Comparison of ENCODE assay signal across 8 cellular contexts in genomic region chr7:143884978-143885559, GRCh38. TPM values are rescaled to one million over a fixed set of nuclear protein-coding genes. Genes with fewer than 3 reads are reported as not detected.
DNase-seq lines count a peak whose midpoint lies in the region; ATAC-seq and TF ChIP-seq lines count a peak whose summit lies in the region.

No MANE protein-coding gene starts in this region.

- 4% methylated on average over 38 of the region's 38 CpGs for WGBS in prostate gland

- H3K27me3 ChIP-seq in adipocyte (replicated peaks; ENCODE audit: control insufficient read depth, insufficient read depth, low read length) (no peaks in the 10 kb centered on the region), left ventricle myocardium inferior (ENCODE audit: low read depth) (no peaks in the 10 kb centered on the region), prostate gland (replicated peaks; ENCODE audit: insufficient read depth) (no peaks in the 10 kb centered on the region)

- TF ChIP-seq POLR2A in prostate gland (IDR thresholded peaks at IDR 0.05), result no peak

- intact Hi-C loops in left ventricle myocardium inferior (cut with micrococcal nuclease) (no loop called here), prostate gland (cut with DNase I) (no loop called here)

- H3K9me3 ChIP-seq in adipocyte (ENCODE audit: control insufficient read depth, low read length) (peaks cover 8% of the 10 kb centered on the region), left ventricle myocardium inferior (replicated peaks) (peaks cover 14% of the 10 kb centered on the region), prostate gland (no peaks in the 10 kb centered on the region)

- ATAC-seq in GM21423 (IDR thresholded peaks at IDR 0.05; ENCODE audit: unreplicated experiment), result peak; percentile 85
- peak; percentile 77 for ATAC-seq in HG03565 (IDR thresholded peaks at IDR 0.05; ENCODE audit: unreplicated experiment)

- H3K36me3 ChIP-seq in adipocyte (ENCODE audit: control insufficient read depth, insufficient read depth, low read length, severe bottlenecking), result peaks cover 11% of the 10 kb centered on the region
- peaks cover 12% of the 10 kb centered on the region for H3K36me3 ChIP-seq in left ventricle myocardium inferior
- H3K36me3 ChIP-seq in prostate gland, result no peaks in the 10 kb centered on the region

- H3K27ac ChIP-seq in left ventricle myocardium inferior (replicated peaks) (no peak overlapping the region), prostate gland (no peak overlapping the region)

- TF ChIP-seq CTCF in left ventricle myocardium inferior (IDR thresholded peaks at IDR 0.05; ENCODE audit: borderline replicate concordance), result no peak
- TF ChIP-seq CTCF in prostate gland (IDR thresholded peaks at IDR 0.05), result no peak

- H3K9ac ChIP-seq in adipocyte (ENCODE audit: low read length), result peak overlapping the region; percentile 81

- DNase-seq in GM03348 (ENCODE audit: low spot score) (peak; percentile 91), adipocyte (ENCODE audit: low read depth) (peak; percentile 60), left ventricle myocardium inferior (peak; percentile 34), prostate gland (ENCODE audit: low spot score) (no peak), SHP77 treated with DMSO at 0.1 percent for 48 hours (lab: John Stamatoyannopoulos, UW) (no peak), LoVo (ENCODE audit: low spot score) (no peak)

- H3K4me1 ChIP-seq in adipocyte (ENCODE audit: control insufficient read depth, insufficient read depth, low read length), result peaks cover 12% of the 10 kb centered on the region
- peaks cover 48% of the 10 kb centered on the region for H3K4me1 ChIP-seq in left ventricle myocardium inferior
- H3K4me1 ChIP-seq in prostate gland (replicated peaks), result no peaks in the 10 kb centered on the region

- H3K4me3 ChIP-seq in adipocyte (ENCODE audit: low read length) (peak overlapping the region; percentile 87), left ventricle myocardium inferior (peak overlapping the region; percentile 61), prostate gland (peak overlapping the region; percentile 25 to 33)

RNA-seq across cellular contexts. Expression of gene TCAF1, which starts 16.9 kb away (rescaled TPM):
- total RNA-seq in left ventricle myocardium inferior (38.2 TPM), prostate gland (10 to 100 TPM; 53.0 to 89.8 TPM)

RNA-seq across cellular contexts. Expression of gene OR2F2, which starts 50.0 kb away (rescaled TPM):
- total RNA-seq in left ventricle myocardium inferior, result not detected
- not detected for total RNA-seq in prostate gland

Comparison
In these comparisons a context has a peak if more than half of its experiments do, and no peak if none do; other contexts are left out.
1. DNase-seq: peak in GM03348 (single experiment), adipocyte (single experiment) and left ventricle myocardium inferior (single experiment); none in prostate gland (single experiment), SHP77 treated with DMSO at 0.1 percent for 48 hours (single experiment) and LoVo (single experiment).
2. H3K4me3 ChIP-seq: peak in every context shown above with its lines; median percentile 87 in adipocyte; 61 in left ventricle myocardium inferior; 29 in prostate gland.